ENCODE assay signal across 8 cellular contexts in the genomic region with DNA sequence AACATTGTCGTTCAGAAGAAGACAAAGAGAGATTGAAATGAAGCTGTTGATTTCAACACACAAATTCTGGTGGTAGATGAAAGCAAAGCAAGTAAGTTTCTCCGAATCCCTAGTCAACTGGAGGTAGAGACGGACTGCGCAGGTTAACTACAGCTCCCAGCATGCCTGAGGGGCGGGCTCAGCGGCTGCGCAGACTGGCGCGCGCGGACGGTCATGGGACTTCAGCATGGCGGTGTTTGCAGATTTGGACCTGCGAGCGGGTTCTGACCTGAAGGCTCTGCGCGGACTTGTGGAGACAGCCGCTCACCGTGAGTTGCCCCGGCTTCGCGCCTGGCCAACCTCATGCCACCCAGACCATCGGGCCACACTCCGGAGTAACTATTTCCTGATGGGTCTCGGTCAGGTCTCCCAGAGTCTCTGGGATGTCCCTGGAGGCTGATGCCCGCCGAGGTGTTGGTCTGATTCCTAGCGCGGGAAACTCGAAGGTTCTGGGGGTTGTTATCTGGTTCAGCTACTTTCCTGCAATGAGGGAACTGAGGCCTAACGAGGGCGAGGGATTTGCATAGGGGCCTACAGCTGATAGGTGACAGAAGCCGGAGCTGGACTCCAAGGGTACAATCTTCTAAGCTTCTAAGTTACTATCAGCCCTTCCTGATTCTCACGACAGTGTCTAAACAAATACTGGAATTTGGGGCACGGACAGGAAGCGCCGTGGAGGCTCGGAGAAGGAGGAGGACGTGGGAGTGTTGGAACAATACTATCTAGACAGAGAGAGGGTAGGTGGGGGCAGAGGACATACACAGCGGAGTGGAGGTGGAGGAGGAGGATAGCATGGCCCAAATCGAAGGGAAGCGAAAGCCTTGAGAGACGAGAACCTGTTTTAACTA. TPM values are rescaled to one million over a fixed set of nuclear protein-coding genes. Genes with fewer than 3 reads are reported as not detected.
DNase-seq lines count a peak whose midpoint lies in the region; ATAC-seq and TF ChIP-seq lines count a peak whose summit lies in the region.

RPP30 (plus strand) TSS at position 214 of the 887 bp plus-strand sequence; CDS start at position 227, 13 bp downstream.

- peak; percentile 99 for ATAC-seq in GM19023 (IDR thresholded peaks at IDR 0.05; ENCODE audit: unreplicated experiment)
- peak; percentile 98 for ATAC-seq in HG03196 (IDR thresholded peaks at IDR 0.05; ENCODE audit: unreplicated experiment)

- no peaks in the 10 kb centered on the region for H3K9me3 ChIP-seq in colonic mucosa

- H3K4me3 ChIP-seq in AG10803 (ENCODE audit: low read length) = peak within 1 kb of the TSS; percentile 86
- peak within 1 kb of the TSS; percentile 91 for H3K4me3 ChIP-seq in colonic mucosa

- peak within 1 kb of the TSS; percentile 34 for H3K27ac ChIP-seq in colonic mucosa

- intact Hi-C loops in colonic mucosa (cut with DNase I) = no loop called here

- H3K36me3 ChIP-seq in colonic mucosa = no peaks in the 10 kb centered on the region

- H3K4me1 ChIP-seq in colonic mucosa = peaks cover 5% of the 10 kb centered on the region

- no peak for TF ChIP-seq CTCF in AG10803 (conservative IDR thresholded peaks at IDR 0.05; ENCODE audit: low read length)
- no peak for TF ChIP-seq CTCF in colonic mucosa (IDR thresholded peaks at IDR 0.05)

- DNase-seq in AG10803 (ENCODE audit: low read depth) (peak; percentile 74), NCI-H510A treated with DMSO at 0.1 percent for 48 hours (lab: John Stamatoyannopoulos, UW) (peak; percentile 79), colonic mucosa (peak; percentile 88), kidney tubule cell (ENCODE audit: low spot score) (peak; percentile 82)
- peak; percentile 90 for DNase-seq in activated CD4-positive, alpha-beta T cell treated with anti-CD3 and anti-CD28 coated beads for 48 hours
- DNase-seq in stimulated activated CD4-positive, alpha-beta T cell treated with anti-CD3 and anti-CD28 coated beads, Interleukin-1b, Interleukin-23, amount 100 ng/mL, for 48 hours = peak; percentile 86

- peak within 1 kb of the TSS; percentile 56 to 89 for H3K9ac ChIP-seq in colonic mucosa (ENCODE audit: low read depth in 2 of 2, low read length in 2 of 2)

- no peaks in the 10 kb centered on the region for H3K27me3 ChIP-seq in colonic mucosa

RNA-seq across cellular contexts. Expression of gene RPP30, which starts in this region (rescaled TPM):
- total RNA-seq in colonic mucosa = 10 to 100 TPM; 22.0 to 39.7 TPM

Comparison
In these comparisons a context has a peak if more than half of its experiments do, and no peak if none do; other contexts are left out.
1. Peak in every context shown above with its lines: DNase-seq, ATAC-seq, H3K4me3 ChIP-seq and H3K27ac ChIP-seq.